5 cellular contexts compared by ENCODE assay signal in the genomic region with DNA sequence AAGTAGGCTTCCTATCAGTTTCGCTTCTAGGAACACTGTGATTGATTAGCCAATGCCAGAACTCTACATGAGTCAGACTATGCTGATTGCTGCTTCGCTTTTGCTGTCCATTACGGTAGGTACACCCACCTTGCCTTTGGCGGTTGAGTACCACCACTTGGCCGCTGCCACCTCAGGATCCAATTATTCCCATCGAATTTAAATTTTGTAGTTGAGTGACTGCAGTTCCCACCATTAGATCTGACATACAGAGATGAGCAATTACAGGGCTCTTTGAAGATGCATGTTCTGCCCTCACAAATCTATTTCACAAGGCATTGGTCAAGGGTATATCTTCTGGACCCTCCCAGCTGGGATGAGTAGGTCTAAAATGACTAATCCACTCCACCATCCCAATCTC. TPM values are rescaled to one million over a fixed set of nuclear protein-coding genes. Genes with fewer than 3 reads are reported as not detected.
"Had no signal": no experiment of that assay in that cellular context is flagged by ENCODE, and none has a peak within 500 bp of the region (broad histone marks: within the 10 kb centered on the region; RNA-seq: fewer than 3 reads in every experiment).

No MANE protein-coding gene starts in this region.

RNA-seq across cellular contexts. Expression of a gene that starts 41.9 kb away (rescaled TPM):
- total RNA-seq: naive thymus-derived CD4-positive, alpha-beta T cell; naive thymus-derived CD8-positive, alpha-beta T cell; natural killer cell; natural killer cell treated with Interleukin-12 subunit alpha and Interleukin-12 subunit beta and Interleukin-15 and Interleukin-18, amount 100 ng/mL, for 72 hours had no signal

RNA-seq across cellular contexts. Expression of a gene that starts 43.3 kb away (rescaled TPM):
- total RNA-seq: naive thymus-derived CD4-positive, alpha-beta T cell; naive thymus-derived CD8-positive, alpha-beta T cell; natural killer cell; natural killer cell treated with Interleukin-12 subunit alpha and Interleukin-12 subunit beta and Interleukin-15 and Interleukin-18, amount 100 ng/mL, for 72 hours; osteoblast had no signal
